Comparison of ENCODE assay signal across 8 cellular contexts in the genomic region with DNA sequence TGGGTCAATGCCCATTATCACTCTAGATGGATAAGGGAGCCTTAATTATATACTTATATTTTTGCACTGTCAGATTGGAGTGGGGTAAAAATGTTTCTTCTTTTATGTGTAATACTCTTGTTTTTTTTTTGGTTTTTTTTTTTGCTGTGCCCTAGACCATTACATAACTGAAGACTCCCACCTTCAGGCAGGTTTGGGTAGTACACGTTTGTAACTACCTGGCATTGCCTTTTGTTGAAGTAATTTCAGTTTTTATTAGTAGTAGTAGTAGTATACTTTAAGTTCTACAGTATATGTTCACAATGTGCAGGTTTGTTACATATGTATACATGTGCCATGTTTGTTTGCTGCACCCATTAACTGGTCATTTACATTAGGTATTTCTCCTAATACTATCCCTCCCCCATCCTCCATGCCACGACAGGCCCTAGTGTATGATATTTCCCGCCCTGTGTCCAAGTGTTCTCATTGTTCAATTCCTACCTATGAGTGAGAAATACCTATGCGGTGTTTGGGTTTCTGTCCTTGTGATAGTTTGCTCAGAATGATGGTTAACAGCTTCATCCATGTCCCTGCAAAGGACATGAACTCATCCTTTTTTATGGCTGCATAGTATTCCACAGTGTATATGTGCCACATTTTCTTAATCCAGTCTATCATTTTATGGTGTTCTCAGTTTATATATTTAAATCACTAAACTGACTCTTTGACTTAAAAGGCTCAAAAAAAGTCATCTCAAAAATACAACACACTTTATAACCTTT.
DNase-seq lines count a peak whose midpoint lies in the region; ATAC-seq and TF ChIP-seq lines count a peak whose summit lies in the region.
"Not testable (repeated sequence)": the region's sequence is repeated elsewhere in the genome, so short reads cannot be mapped to it uniquely, and the experiment has no call there.

No MANE protein-coding gene starts in this region.

- H3K79me1 ChIP-seq in IMR-90 (ENCODE audit: low read depth in 1 of 2, low read length in 2 of 2) = not testable (repeated sequence)

- not testable (repeated sequence) for H2BK20ac ChIP-seq in IMR-90 (ENCODE audit: low read depth, low read length)

- ATAC-seq in IMR-90 (ENCODE audit: low read depth); WTC11; activated naive CD8-positive, alpha-beta T cell treated with anti-CD3 and anti-CD28 coated beads, Interleukin-2, amount 50 U/mL, for 24 hours: not testable (repeated sequence)

- not testable (repeated sequence) for H3K9ac ChIP-seq in IMR-90 (ENCODE audit: low read depth, low read length); NT2/D1 (ENCODE audit: insufficient read length, low read depth); neural progenitor cell

- H4K8ac ChIP-seq in IMR-90 (ENCODE audit: low read depth in 2 of 2, low read length in 2 of 2) = not testable (repeated sequence)

- H3K4me2 ChIP-seq in IMR-90 (ENCODE audit: low read depth, low read length); neural progenitor cell: not testable (repeated sequence)

- H3K27ac Mint-ChIP-seq in WTC11; activated naive CD8-positive, alpha-beta T cell treated with anti-CD3 and anti-CD28 coated beads, Interleukin-2, amount 50 U/mL, for 24 hours; neural progenitor cell: not testable (repeated sequence)
- peak overlapping the region; percentile 7 for H3K27ac Mint-ChIP-seq in type B pancreatic cell

- not testable (repeated sequence) for H3K4me1 Mint-ChIP-seq in WTC11; activated naive CD8-positive, alpha-beta T cell treated with anti-CD3 and anti-CD28 coated beads, Interleukin-2, amount 50 U/mL, for 24 hours; neural progenitor cell; type B pancreatic cell (ENCODE audit: unreplicated experiment)

- not testable (repeated sequence) for H3K4me3 Mint-ChIP-seq in WTC11; activated naive CD8-positive, alpha-beta T cell treated with anti-CD3 and anti-CD28 coated beads, Interleukin-2, amount 50 U/mL, for 24 hours; neural progenitor cell; type B pancreatic cell

- not testable (repeated sequence) for H3K79me2 ChIP-seq in neural progenitor cell (ENCODE audit: low read depth)

- DNase-seq in DMS 273 (lab: John Stamatoyannopoulos, UW; ENCODE audit: unreplicated experiment) = peak; percentile 69
- DNase-seq in IMR-90 = peak; percentile 30
- peak; percentile 36 for DNase-seq in NT2/D1 (ENCODE audit: low read depth, low spot score)
- DNase-seq in WTC11 (ENCODE audit: low spot score) = peak; percentile 39
- peak; percentile 33 for DNase-seq in activated naive CD8-positive, alpha-beta T cell treated with anti-CD3 and anti-CD28 coated beads, Interleukin-2, amount 50 U/mL, for 24 hours
- peak; percentile 19 for DNase-seq in fibroblast of villous mesenchyme (ENCODE audit: low read depth)
- DNase-seq in neural progenitor cell (ENCODE audit: low spot score) = peak; percentile 31
- not testable (repeated sequence) for DNase-seq in type B pancreatic cell (ENCODE audit: extremely low spot score, unreplicated experiment)

- not testable (repeated sequence) for H2BK5ac ChIP-seq in IMR-90 (ENCODE audit: low read depth, low read length, poor library complexity, severe bottlenecking)

- TF ChIP-seq POLR2A in IMR-90 (IDR thresholded peaks at IDR 0.05; ENCODE audit: low read depth, low read length) = not testable (repeated sequence)

- not testable (repeated sequence) for H3K4me3 ChIP-seq in IMR-90 (ENCODE audit: insufficient read depth, low read depth, low read length); NT2/D1 (ENCODE audit: insufficient read length, low read depth); fibroblast of villous mesenchyme (ENCODE audit: low read depth, low read length); neural progenitor cell

- H3K9me3 ChIP-seq in IMR-90 (ENCODE audit: control insufficient read depth, insufficient read depth, low read length); NT2/D1 (ENCODE audit: insufficient read depth, low read length); neural progenitor cell (ENCODE audit: low read depth): not testable (repeated sequence)

- not testable (repeated sequence) for H2BK120ac ChIP-seq in IMR-90 (ENCODE audit: low read depth, low read length)

- dilution Hi-C loops in IMR-90 (cut with HindIII; ENCODE audit: low sequenced_read_pairs, unreplicated experiment) = not testable (repeated sequence)

- H2BK15ac ChIP-seq in IMR-90 (ENCODE audit: low read depth, low read length) = not testable (repeated sequence)

- H3K4me1 ChIP-seq in IMR-90 (ENCODE audit: control insufficient read depth, insufficient read depth, low read length); NT2/D1 (ENCODE audit: insufficient read depth, insufficient read length); neural progenitor cell: not testable (repeated sequence)

- in situ Hi-C loops in IMR-90 (cut with MboI; ENCODE audit: low sequenced_read_pairs) = not testable (repeated sequence)

- not testable (repeated sequence) for BruUV-seq in IMR-90 (replicated peaks; lab: Mats Ljungman, UMichigan)

- H3K9me3 Mint-ChIP-seq in WTC11 = peaks cover 30% of the 10 kb centered on the region
- H3K9me3 Mint-ChIP-seq in activated naive CD8-positive, alpha-beta T cell treated with anti-CD3 and anti-CD28 coated beads, Interleukin-2, amount 50 U/mL, for 24 hours; type B pancreatic cell: not testable (repeated sequence)
- peaks cover 18% of the 10 kb centered on the region for H3K9me3 Mint-ChIP-seq in neural progenitor cell

- H4K91ac ChIP-seq in IMR-90 (ENCODE audit: insufficient read depth, low read depth, low read length) = not testable (repeated sequence)

- H4K20me1 ChIP-seq in IMR-90 (ENCODE audit: insufficient read depth, low read length); neural progenitor cell (ENCODE audit: low read depth): not testable (repeated sequence)

- not testable (repeated sequence) for H3K4ac ChIP-seq in IMR-90 (ENCODE audit: low read depth, low read length)

- TF ChIP-seq CTCF in IMR-90 (conservative IDR thresholded peaks at IDR 0.05; ENCODE audit: low read depth, low read length) = peak; percentile 35; the same call in 1 of the 2 replicates
- not testable (repeated sequence) for TF ChIP-seq CTCF in WTC11 (IDR thresholded peaks at IDR 0.05); fibroblast of villous mesenchyme (IDR thresholded peaks at IDR 0.05; ENCODE audit: insufficient read depth, low read depth, low read length)
- peak; percentile 33 for TF ChIP-seq CTCF in neural progenitor cell (IDR thresholded peaks at IDR 0.05)
- TF ChIP-seq CTCF in type B pancreatic cell (conservative IDR thresholded peaks at IDR 0.05) = peak; percentile 67

- not testable (repeated sequence) for H4K5ac ChIP-seq in IMR-90 (ENCODE audit: low read depth, low read length)

- not testable (repeated sequence) for H3K27ac ChIP-seq in IMR-90 (ENCODE audit: insufficient read depth, low read length); neural progenitor cell

- not testable (repeated sequence) for H2AK5ac ChIP-seq in IMR-90 (ENCODE audit: low read depth, low read length)

- intact Hi-C loops in IMR-90 (cut with micrococcal nuclease) = not testable (repeated sequence)

- not testable (repeated sequence) for H3K27me3 Mint-ChIP-seq in WTC11 (ENCODE audit: low read depth); activated naive CD8-positive, alpha-beta T cell treated with anti-CD3 and anti-CD28 coated beads, Interleukin-2, amount 50 U/mL, for 24 hours; neural progenitor cell (ENCODE audit: insufficient read depth, low read depth); type B pancreatic cell

- H3K36me3 ChIP-seq in IMR-90 (ENCODE audit: control insufficient read depth, insufficient read depth, low read length); NT2/D1 (ENCODE audit: insufficient read depth, insufficient read length, low read length): not testable (repeated sequence)
- H3K36me3 ChIP-seq in neural progenitor cell = peaks cover 11% of the 10 kb centered on the region

- H3K18ac ChIP-seq in IMR-90 (ENCODE audit: low read depth, low read length) = not testable (repeated sequence)

- CTCF ChIA-PET in IMR-90 (lab: Yijun Ruan, JAX); WTC11 (lab: Charles Lee): not testable (repeated sequence)

- not testable (repeated sequence) for H3K9me1 ChIP-seq in IMR-90 (ENCODE audit: insufficient read depth, low read length)

- POLR2A ChIA-PET in IMR-90 (lab: Charles Lee; ENCODE audit: unreplicated experiment); WTC11 (lab: Charles Lee): not testable (repeated sequence)

- H3K14ac ChIP-seq in IMR-90 (replicated peaks; ENCODE audit: low read depth, low read length) = not testable (repeated sequence)

- not testable (repeated sequence) for H2AK9ac ChIP-seq in IMR-90 (replicated peaks; ENCODE audit: low read depth, low read length, poor library complexity)

- H3F3A ChIP-seq in neural progenitor cell (ENCODE audit: low read depth) = not testable (repeated sequence)

- peak; percentile 49 for TF ChIP-seq RAD21 in IMR-90 (IDR thresholded peaks at IDR 0.05; ENCODE audit: low read length)

- whole genome bisulfite sequencing in IMR-90 (ENCODE audit: extremely low coverage in 2 of 2, insufficient read length in 1 of 2), 2 experiments = no CpG with 5 or more reads among the region's 4 CpGs

- peaks cover 43% of the 10 kb centered on the region for H3K36me3 Mint-ChIP-seq in WTC11
- peaks cover 13% of the 10 kb centered on the region for H3K36me3 Mint-ChIP-seq in activated naive CD8-positive, alpha-beta T cell treated with anti-CD3 and anti-CD28 coated beads, Interleukin-2, amount 50 U/mL, for 24 hours (ENCODE audit: low read depth)
- H3K36me3 Mint-ChIP-seq in neural progenitor cell = peaks cover 25% of the 10 kb centered on the region
- peaks cover 22% of the 10 kb centered on the region for H3K36me3 Mint-ChIP-seq in type B pancreatic cell

- H3K27me3 ChIP-seq in IMR-90 (ENCODE audit: control insufficient read depth, insufficient read depth, low read length); NT2/D1 (ENCODE audit: insufficient read depth, insufficient read length); neural progenitor cell: not testable (repeated sequence)

- not testable (repeated sequence) for H3K23ac ChIP-seq in IMR-90 (ENCODE audit: low read depth, low read length)

- H2AFZ ChIP-seq in IMR-90 (replicated peaks; ENCODE audit: low read length, poor library complexity); neural progenitor cell (replicated peaks): not testable (repeated sequence)

- not testable (repeated sequence) for H3K56ac ChIP-seq in IMR-90 (ENCODE audit: extremely low read depth, insufficient read depth, low read length)
